20 cellular contexts compared by ENCODE assay signal in genomic region chr1:118503747-118504146, GRCh38.
"Had no signal": no experiment of that assay in that cellular context is flagged by ENCODE, and none has a peak within 500 bp of the region (broad histone marks: within the 10 kb centered on the region; RNA-seq: fewer than 3 reads in every experiment).

No MANE protein-coding gene starts in this region.

- H3K27ac ChIP-seq: adrenal gland, ascending aorta, brain microvascular endothelial cell, hepatocyte, right lobe of liver, thoracic aorta, vagina had no signal

- H3K79me2 ChIP-seq: hepatocyte had no signal

- H3K4me3 ChIP-seq: adrenal gland, ascending aorta, hepatocyte, left ventricle myocardium inferior, right lobe of liver, thoracic aorta, vagina had no signal

- H3K4me2 ChIP-seq: hepatocyte had no signal

- H2AFZ ChIP-seq: hepatocyte had no signal

- H3K36me3 ChIP-seq: adrenal gland, ascending aorta, brain microvascular endothelial cell, left ventricle myocardium inferior, right lobe of liver, thoracic aorta, vagina had no signal

- H3K9me3 ChIP-seq: adrenal gland, ascending aorta, left ventricle myocardium inferior, right lobe of liver, thoracic aorta, vagina had no signal

- H3K4me1 ChIP-seq: adrenal gland, ascending aorta, right lobe of liver, vagina had no signal

- H3K27me3 ChIP-seq: adrenal gland, ascending aorta, brain microvascular endothelial cell, hepatocyte, right lobe of liver, vagina had no signal

- ATAC-seq: natural killer cell treated with Interleukin-12 subunit alpha and Interleukin-12 subunit beta and Interleukin-15 and Interleukin-18, amount 100 ng/mL, for 72 hours; right lobe of liver had no signal

- DNase-seq: activated CD4-positive, alpha-beta T cell treated with anti-CD3 and anti-CD28 coated beads for 1 hour; activated T-cell treated with anti-CD3 and anti-CD28 coated beads, Interleukin-2, amount 50 U/mL, for 1 hour; adrenal gland; brain microvascular endothelial cell; caudate nucleus; effector CD4-positive, alpha-beta T cell; erythroblast; foreskin fibroblast; immature natural killer cell; left ventricle myocardium inferior; midbrain; nucleus accumbens; right lobe of liver; stimulated activated CD4-positive, alpha-beta T cell treated with anti-CD3 and anti-CD28 coated beads, Interleukin-4, amount 100 ng/mL, for 24 hours; stimulated activated naive CD4-positive, alpha-beta T cell treated with Interleukin-2 at 50 U/mL for 16 hours had no signal
